Comparison of ENCODE assay signal across 15 cellular contexts in genomic region chr7:36615877-36616276, GRCh38.
"Had no signal": no experiment of that assay in that cellular context is flagged by ENCODE, and none has a peak within 500 bp of the region (broad histone marks: within the 10 kb centered on the region; RNA-seq: fewer than 3 reads in every experiment).

No MANE protein-coding gene starts in this region.

- ATAC-seq: gastroesophageal sphincter, right lobe of liver had no signal

- H3K27ac ChIP-seq: colonic mucosa, epithelial cell of prostate, gastroesophageal sphincter, right lobe of liver, upper lobe of left lung had no signal

- DNase-seq: activated CD4-positive, alpha-beta T cell treated with anti-CD3 and anti-CD28 coated beads, Interleukin-2, amount 10 ng/mL, durations not matched to agents 24 days and 14 days; activated CD8-positive, alpha-beta memory T cell treated with anti-CD3 and anti-CD28 coated beads for 24 hours; activated naive CD4-positive, alpha-beta T cell treated with anti-CD3 and anti-CD28 coated beads for 36 hours; colonic mucosa; effector CD8-positive, alpha-beta T cell; kidney glomerular epithelial cell; right lobe of liver; spleen; stimulated activated CD4-positive, alpha-beta T cell treated with anti-CD3 and anti-CD28 coated beads, Interleukin-2, amount 100 ng/mL, for 24 hours; stimulated activated naive CD4-positive, alpha-beta T cell; substantia nigra; upper lobe of left lung had no signal

- H3K27ac Mint-ChIP-seq: activated CD4-positive, alpha-beta T cell treated with anti-CD3 and anti-CD28 coated beads, Interleukin-2, amount 10 ng/mL, durations not matched to agents 24 days and 14 days; activated naive CD4-positive, alpha-beta T cell treated with anti-CD3 and anti-CD28 coated beads for 36 hours; T-helper 1 cell treated with Interleukin-12 subunit alpha and Interleukin-12 subunit beta and Interleukin-4 antibody, amounts not matched to agents 30 μg/mL and 1 μg/mL, for 36 hours had no signal

- H3K4me3 Mint-ChIP-seq: activated CD4-positive, alpha-beta T cell treated with anti-CD3 and anti-CD28 coated beads, Interleukin-2, amount 10 ng/mL, durations not matched to agents 24 days and 14 days; activated naive CD4-positive, alpha-beta T cell treated with anti-CD3 and anti-CD28 coated beads for 36 hours; T-helper 1 cell treated with Interleukin-12 subunit alpha and Interleukin-12 subunit beta and Interleukin-4 antibody, amounts not matched to agents 30 μg/mL and 1 μg/mL, for 36 hours had no signal

- H3K9me3 ChIP-seq: colonic mucosa, gastroesophageal sphincter, right lobe of liver, spleen, upper lobe of left lung had no signal

- H3K27me3 ChIP-seq: colonic mucosa, gastroesophageal sphincter, right lobe of liver, spleen, upper lobe of left lung had no signal

- H3K36me3 ChIP-seq: colonic mucosa, gastroesophageal sphincter, right lobe of liver, upper lobe of left lung had no signal

- H3K27me3 Mint-ChIP-seq: activated CD4-positive, alpha-beta T cell treated with anti-CD3 and anti-CD28 coated beads, Interleukin-2, amount 10 ng/mL, durations not matched to agents 24 days and 14 days had no signal

- H3K4me1 ChIP-seq: colonic mucosa, gastroesophageal sphincter, right lobe of liver had no signal

- H3K4me3 ChIP-seq: colonic mucosa, gastroesophageal sphincter, right lobe of liver, spleen, upper lobe of left lung had no signal

- H3K9me3 Mint-ChIP-seq: activated CD4-positive, alpha-beta T cell treated with anti-CD3 and anti-CD28 coated beads, Interleukin-2, amount 10 ng/mL, durations not matched to agents 24 days and 14 days; activated naive CD4-positive, alpha-beta T cell treated with anti-CD3 and anti-CD28 coated beads for 36 hours; T-helper 1 cell treated with Interleukin-12 subunit alpha and Interleukin-12 subunit beta and Interleukin-4 antibody, amounts not matched to agents 30 μg/mL and 1 μg/mL, for 36 hours had no signal
